Comparison of ENCODE assay signal across 8 cellular contexts in the genomic region with DNA sequence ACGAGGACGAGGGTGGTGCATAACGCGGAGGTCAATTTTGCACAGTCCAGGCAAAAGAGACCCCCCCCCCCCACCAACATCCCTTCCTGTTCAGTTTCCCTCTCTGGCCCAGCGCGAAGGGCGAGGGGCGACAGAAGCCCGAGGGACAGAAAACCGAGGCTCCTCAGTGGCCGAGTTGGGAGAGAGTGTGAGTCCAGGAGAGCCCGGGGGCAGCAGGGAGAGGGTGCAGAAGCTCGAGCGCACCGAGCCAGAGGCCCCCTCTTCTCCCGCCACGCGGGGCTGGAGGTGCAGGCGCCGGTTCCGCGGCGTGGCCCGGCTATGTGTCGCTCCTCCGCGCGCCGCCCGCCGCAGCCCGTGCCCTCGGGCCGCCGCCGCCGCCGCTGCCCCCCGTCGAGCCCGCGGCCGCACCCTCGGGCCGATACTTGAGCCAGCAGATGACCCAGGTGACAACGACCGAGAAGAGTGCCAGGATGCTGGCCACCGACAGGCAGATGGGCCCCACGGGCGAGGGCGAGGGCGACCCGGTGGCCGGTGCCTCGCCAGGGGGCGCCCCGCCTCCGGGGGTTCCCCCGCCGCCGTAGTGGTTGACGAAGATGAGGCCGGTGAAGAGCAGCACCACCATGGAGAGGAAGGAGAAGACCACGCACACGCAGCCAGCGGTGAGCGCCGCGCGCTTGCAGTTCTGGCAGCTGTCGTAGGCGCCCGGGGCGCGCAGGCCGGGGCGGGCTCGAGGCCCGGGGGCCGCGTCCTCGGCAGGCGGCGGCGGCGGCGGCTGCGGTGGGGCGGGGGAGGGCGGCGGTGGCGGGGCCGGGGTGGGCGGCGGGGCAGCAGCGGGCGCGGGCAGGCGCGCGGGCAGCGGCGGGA. TPM values are rescaled to one million over a fixed set of nuclear protein-coding genes. Genes with fewer than 3 reads are reported as not detected.
DNase-seq lines count a peak whose midpoint lies in the region; ATAC-seq, FAIRE-seq and TF ChIP-seq lines count a peak whose summit lies in the region.

No MANE protein-coding gene starts in this region.

- peak in 2 of 10 experiments; percentile 15 to 28 for DNase-seq in CD4-positive, alpha-beta T cell
- DNase-seq in NCI-H510A (lab: John Stamatoyannopoulos, UW) (peak; percentile 64), adrenal gland (peak in 6 of 7 donors; percentile 41 to 69 (median 50)), iris pigment epithelial cell (ENCODE audit: low read depth) (peak; percentile 28), RCC 7860 (ENCODE audit: low spot score) (no peak)
- DNase-seq in stimulated activated CD4-positive, alpha-beta T cell treated with anti-CD3 and anti-CD28 coated beads, Interleukin-4, amount 100 ng/mL, for 4 hours: peak; percentile 30 to 31

- no peaks in the 10 kb centered on the region for H3K36me3 ChIP-seq in adrenal gland (replicated peaks in 1 of 2)

- TF ChIP-seq CTCF in CD4-positive, alpha-beta T cell (IDR thresholded peaks at IDR 0.05): no peak
- peak in 4 of 6 experiments; percentile 24 to 54 (median 46) for TF ChIP-seq CTCF in adrenal gland (IDR thresholded peaks at IDR 0.05)

- POLR2A ChIA-PET in CD4-positive, alpha-beta T cell (lab: Charles Lee): no interaction called here

- TF ChIP-seq POLR2A in adrenal gland (IDR thresholded peaks at IDR 0.05): no peak

- peaks cover 14% of the 10 kb centered on the region for H3K4me1 Mint-ChIP-seq in CD4-positive, alpha-beta T cell (ENCODE audit: low read depth)

- H3K9me3 ChIP-seq in CD4-positive, alpha-beta T cell (ENCODE audit: control insufficient read depth, low read length): no peaks in the 10 kb centered on the region
- H3K9me3 ChIP-seq in adrenal gland (replicated peaks in 1 of 3): no peaks in the 10 kb centered on the region

- no peaks in the 10 kb centered on the region for H3K9me3 Mint-ChIP-seq in CD4-positive, alpha-beta T cell

- ATAC-seq in CD4-positive, alpha-beta T cell (ENCODE audit: poor library complexity): peak; percentile 68
- ATAC-seq in GM18907 (IDR thresholded peaks at IDR 0.05; ENCODE audit: unreplicated experiment) (peak; percentile 46), HG03066 (IDR thresholded peaks at IDR 0.05; ENCODE audit: low read depth, unreplicated experiment) (peak; percentile 40)

- peak overlapping the region in 2 of 4 donors; percentile 2 to 64 for H3K4me3 ChIP-seq in adrenal gland

- 0 to 4% (median 2%) methylated on average over 6 to 101 of the region's 103 CpGs for WGBS in adrenal gland, 4 donors

- H3K27ac ChIP-seq in CD4-positive, alpha-beta T cell (ENCODE audit: low read depth, low read length): no peak overlapping the region
- H3K27ac ChIP-seq in adrenal gland: peak overlapping the region in 2 of 5 donors; percentile 47 to 69

- peaks cover 0 to 9% of the 10 kb centered on the region in 2 donors for H3K4me1 ChIP-seq in adrenal gland (replicated peaks in 1 of 2)

- H3K27me3 ChIP-seq in CD4-positive, alpha-beta T cell (ENCODE audit: control insufficient read depth, insufficient read depth, low read length): peaks cover 59% of the 10 kb centered on the region
- H3K27me3 ChIP-seq in adrenal gland: peaks cover 17% of the 10 kb centered on the region

- no peak for FAIRE-seq in RCC 7860 (lab: Jason Lieb, UNC)

- peaks cover 75% of the 10 kb centered on the region for H3K27me3 Mint-ChIP-seq in CD4-positive, alpha-beta T cell

- intact Hi-C loops in CD4-positive, alpha-beta T cell (cut with DNase I, micrococcal nuclease): loop anchor here (2.0 to 10.0 kb wide), 6 partner anchors 106 to 294 kb away; partner anchors contain the start of gene SGPP2 (in 1 of the 2)
- intact Hi-C loops in adrenal gland (cut with DNase I): loop anchor here (5.0 kb wide), 2 partner anchors 243 to 293 kb away; no protein-coding TSS in a partner anchor

- CTCF ChIA-PET in CD4-positive, alpha-beta T cell (lab: Charles Lee): no interaction called here

- peak overlapping the region; percentile 85 for H3K4me3 Mint-ChIP-seq in CD4-positive, alpha-beta T cell

- no peak overlapping the region for H3K27ac Mint-ChIP-seq in CD4-positive, alpha-beta T cell

- no peaks in the 10 kb centered on the region for H3K36me3 Mint-ChIP-seq in CD4-positive, alpha-beta T cell (ENCODE audit: low read depth)

RNA-seq across cellular contexts. Expression of gene PAX3, which starts 20.1 kb away (rescaled TPM):
- not detected for total RNA-seq in CD4-positive, alpha-beta T cell
- total RNA-seq in adrenal gland: not detected
- not detected for polyA plus RNA-seq in adrenal gland
